In the genomic region with DNA sequence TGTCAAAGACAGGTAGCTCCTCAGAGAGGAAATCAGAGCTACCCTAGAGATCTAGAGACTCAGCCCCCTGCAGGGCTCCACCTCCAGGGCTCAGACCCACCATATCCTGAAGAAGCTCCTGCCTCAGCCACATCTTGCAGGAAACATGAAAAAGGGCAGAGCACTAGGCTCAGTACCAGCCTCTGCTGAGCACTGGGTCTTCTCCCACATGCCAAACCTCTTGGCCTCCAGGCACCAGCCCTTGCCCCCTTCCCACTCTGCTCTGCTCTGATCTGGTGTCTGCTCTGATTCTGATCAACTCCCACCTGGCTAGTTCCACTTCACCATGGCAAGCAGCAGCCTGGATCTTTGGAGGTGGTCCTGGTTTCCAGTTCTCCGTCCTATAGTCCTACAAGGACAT, we compare ENCODE assay signal across 1 cellular context.
TF ChIP-seq lines count a peak whose summit lies in the region.

No MANE protein-coding gene starts in this region.

TF ChIP-seq in GM23338, 12 proteins besides CTCF, POLR2A, EP300 and RAD21 (continued from another document):
- no peak for TF ChIP-seq JUNB (IDR thresholded peaks at IDR 0.05; ENCODE audit: unreplicated experiment)
- TF ChIP-seq ZNF331 (CRISPR knock-in tag; IDR thresholded peaks at IDR 0.05; ENCODE audit: low read depth) = no peak
- TF ChIP-seq, protein P1, sequence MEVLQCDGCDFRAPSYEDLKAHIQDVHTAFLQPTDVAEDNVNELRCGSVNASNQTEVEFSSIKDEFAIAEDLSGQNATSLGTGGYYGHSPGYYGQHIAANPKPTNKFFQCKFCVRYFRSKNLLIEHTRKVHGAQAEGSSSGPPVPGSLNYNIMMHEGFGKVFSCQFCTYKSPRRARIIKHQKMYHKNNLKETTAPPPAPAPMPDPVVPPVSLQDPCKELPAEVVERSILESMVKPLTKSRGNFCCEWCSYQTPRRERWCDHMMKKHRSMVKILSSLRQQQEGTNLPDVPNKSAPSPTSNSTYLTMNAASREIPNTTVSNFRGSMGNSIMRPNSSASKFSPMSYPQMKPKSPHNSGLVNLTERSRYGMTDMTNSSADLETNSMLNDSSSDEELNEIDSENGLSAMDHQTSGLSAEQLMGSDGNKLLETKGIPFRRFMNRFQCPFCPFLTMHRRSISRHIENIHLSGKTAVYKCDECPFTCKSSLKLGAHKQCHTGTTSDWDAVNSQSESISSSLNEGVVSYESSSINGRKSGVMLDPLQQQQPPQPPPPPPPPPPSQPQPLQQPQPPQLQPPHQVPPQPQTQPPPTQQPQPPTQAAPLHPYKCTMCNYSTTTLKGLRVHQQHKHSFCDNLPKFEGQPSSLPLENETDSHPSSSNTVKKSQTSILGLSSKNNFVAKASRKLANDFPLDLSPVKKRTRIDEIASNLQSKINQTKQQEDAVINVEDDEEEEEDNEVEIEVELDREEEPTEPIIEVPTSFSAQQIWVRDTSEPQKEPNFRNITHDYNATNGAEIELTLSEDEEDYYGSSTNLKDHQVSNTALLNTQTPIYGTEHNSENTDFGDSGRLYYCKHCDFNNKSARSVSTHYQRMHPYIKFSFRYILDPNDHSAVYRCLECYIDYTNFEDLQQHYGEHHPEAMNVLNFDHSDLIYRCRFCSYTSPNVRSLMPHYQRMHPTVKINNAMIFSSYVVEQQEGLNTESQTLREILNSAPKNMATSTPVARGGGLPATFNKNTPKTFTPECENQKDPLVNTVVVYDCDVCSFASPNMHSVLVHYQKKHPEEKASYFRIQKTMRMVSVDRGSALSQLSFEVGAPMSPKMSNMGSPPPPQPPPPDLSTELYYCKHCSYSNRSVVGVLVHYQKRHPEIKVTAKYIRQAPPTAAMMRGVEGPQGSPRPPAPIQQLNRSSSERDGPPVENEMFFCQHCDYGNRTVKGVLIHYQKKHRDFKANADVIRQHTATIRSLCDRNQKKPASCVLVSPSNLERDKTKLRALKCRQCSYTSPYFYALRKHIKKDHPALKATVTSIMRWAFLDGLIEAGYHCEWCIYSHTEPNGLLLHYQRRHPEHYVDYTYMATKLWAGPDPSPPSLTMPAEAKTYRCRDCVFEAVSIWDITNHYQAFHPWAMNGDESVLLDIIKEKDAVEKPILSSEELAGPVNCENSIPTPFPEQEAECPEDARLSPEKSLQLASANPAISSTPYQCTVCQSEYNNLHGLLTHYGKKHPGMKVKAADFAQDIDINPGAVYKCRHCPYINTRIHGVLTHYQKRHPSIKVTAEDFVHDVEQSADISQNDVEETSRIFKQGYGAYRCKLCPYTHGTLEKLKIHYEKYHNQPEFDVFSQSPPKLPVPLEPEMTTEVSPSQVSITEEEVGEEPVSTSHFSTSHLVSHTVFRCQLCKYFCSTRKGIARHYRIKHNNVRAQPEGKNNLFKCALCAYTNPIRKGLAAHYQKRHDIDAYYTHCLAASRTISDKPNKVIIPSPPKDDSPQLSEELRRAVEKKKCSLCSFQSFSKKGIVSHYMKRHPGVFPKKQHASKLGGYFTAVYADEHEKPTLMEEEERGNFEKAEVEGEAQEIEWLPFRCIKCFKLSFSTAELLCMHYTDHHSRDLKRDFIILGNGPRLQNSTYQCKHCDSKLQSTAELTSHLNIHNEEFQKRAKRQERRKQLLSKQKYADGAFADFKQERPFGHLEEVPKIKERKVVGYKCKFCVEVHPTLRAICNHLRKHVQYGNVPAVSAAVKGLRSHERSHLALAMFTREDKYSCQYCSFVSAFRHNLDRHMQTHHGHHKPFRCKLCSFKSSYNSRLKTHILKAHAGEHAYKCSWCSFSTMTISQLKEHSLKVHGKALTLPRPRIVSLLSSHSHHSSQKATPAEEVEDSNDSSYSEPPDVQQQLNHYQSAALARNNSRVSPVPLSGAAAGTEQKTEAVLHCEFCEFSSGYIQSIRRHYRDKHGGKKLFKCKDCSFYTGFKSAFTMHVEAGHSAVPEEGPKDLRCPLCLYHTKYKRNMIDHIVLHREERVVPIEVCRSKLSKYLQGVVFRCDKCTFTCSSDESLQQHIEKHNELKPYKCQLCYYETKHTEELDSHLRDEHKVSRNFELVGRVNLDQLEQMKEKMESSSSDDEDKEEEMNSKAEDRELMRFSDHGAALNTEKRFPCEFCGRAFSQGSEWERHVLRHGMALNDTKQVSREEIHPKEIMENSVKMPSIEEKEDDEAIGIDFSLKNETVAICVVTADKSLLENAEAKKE (CRISPR knock-in tag; IDR thresholded peaks at IDR 0.05) = no peak
- TF ChIP-seq EZH2 (IDR thresholded peaks at IDR 0.05; ENCODE audit: low read depth, unreplicated experiment) = no peak
TF ChIP-seq in GM23338: peak in this region for 0.
